ENCODE assay signal across 8 cellular contexts in genomic region chr19:39032164-39032918, GRCh38. TPM values are rescaled to one million over a fixed set of nuclear protein-coding genes. Genes with fewer than 3 reads are reported as not detected.
DNase-seq lines count a peak whose midpoint lies in the region; TF ChIP-seq lines count a peak whose summit lies in the region.

A gene with protein sequence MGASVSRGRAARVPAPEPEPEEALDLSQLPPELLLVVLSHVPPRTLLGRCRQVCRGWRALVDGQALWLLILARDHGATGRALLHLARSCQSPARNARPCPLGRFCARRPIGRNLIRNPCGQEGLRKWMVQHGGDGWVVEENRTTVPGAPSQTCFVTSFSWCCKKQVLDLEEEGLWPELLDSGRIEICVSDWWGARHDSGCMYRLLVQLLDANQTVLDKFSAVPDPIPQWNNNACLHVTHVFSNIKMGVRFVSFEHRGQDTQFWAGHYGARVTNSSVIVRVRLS (minus strand): TSS chr19:39032549. CDS start chr19:39032227, 322 bp downstream.

- H3K4me1 ChIP-seq in ascending aorta: peaks cover 0 to 7% of the 10 kb centered on the region in 2 donors

- peak; percentile 59 for DNase-seq in NCI-H2171 treated with DMSO at 0.1 percent for 48 hours (lab: John Stamatoyannopoulos, UW)
- peak in 1 of 2 donors; percentile 67 for DNase-seq in ascending aorta (ENCODE audit: low spot score in 2 of 2)
- DNase-seq in hippocampal formation (lab: John Stamatoyannopoulos, UW): peak; percentile 24 to 63
- peak; percentile 78 for DNase-seq in posterior vena cava (ENCODE audit: low spot score)
- DNase-seq in OCI-M2 (lab: John Stamatoyannopoulos, UW; ENCODE audit: unreplicated experiment): no peak
- no peak for DNase-seq in UCSD-AML1 (lab: John Stamatoyannopoulos, UW; ENCODE audit: unreplicated experiment)
- DNase-seq in NAMALWA (ENCODE audit: low spot score): no peak

- peak within 1 kb of the TSS; percentile 16 to 78 for H3K27ac ChIP-seq in ascending aorta

- peaks cover under 1 to 6% of the 10 kb centered on the region in 2 donors for H3K36me3 ChIP-seq in ascending aorta

- H3K27me3 ChIP-seq in ascending aorta: no peaks in the 10 kb centered on the region

- intact Hi-C loops in ascending aorta (cut with DNase I): loop anchor here (5.0 kb wide), 1 partner anchor 70 kb away; no protein-coding TSS in a partner anchor
- intact Hi-C loops in posterior vena cava (cut with DNase I): loop anchor here (5.0 kb wide), 2 partner anchors 55 to 1240 kb away; partner anchors contain the start of gene FBXO17 (in 1 of the 2)

- H3K4me3 ChIP-seq in GM12875 (ENCODE audit: low read depth, low read length) (peak within 1 kb of the TSS; percentile 62), ascending aorta (peak within 1 kb of the TSS; percentile 62 to 78)

- no peaks in the 10 kb centered on the region for H3K9me3 ChIP-seq in ascending aorta

- TF ChIP-seq CTCF in GM12875 (IDR thresholded peaks at IDR 0.05; ENCODE audit: borderline replicate concordance, insufficient read depth, low read depth, low read length) (no peak), ascending aorta (IDR thresholded peaks at IDR 0.05) (no peak)

RNA-seq across cellular contexts. Expression of the gene that starts here (rescaled TPM):
- 144 TPM for total RNA-seq in ascending aorta
- total RNA-seq in posterior vena cava: 10 to 100 TPM in 1 of 2 donors, 1 to 10 TPM in 1; 8.5 to 10.0 TPM

Comparison
In these comparisons a context has a peak if more than half of its experiments do, and no peak if none do; other contexts are left out.
1. RNA of the gene that starts here (total RNA-seq): 144 TPM in ascending aorta (single experiment); 8.5 to 10.0 TPM in posterior vena cava; every median in the first group is over 10 times any median in the second.
2. DNase-seq: peak in NCI-H2171 treated with DMSO at 0.1 percent for 48 hours (single experiment), hippocampal formation (2 of 2) and posterior vena cava (single experiment); none in OCI-M2 (single experiment), UCSD-AML1 (single experiment) and NAMALWA (single experiment).